9 cellular contexts compared by ENCODE assay signal in the genomic region with DNA sequence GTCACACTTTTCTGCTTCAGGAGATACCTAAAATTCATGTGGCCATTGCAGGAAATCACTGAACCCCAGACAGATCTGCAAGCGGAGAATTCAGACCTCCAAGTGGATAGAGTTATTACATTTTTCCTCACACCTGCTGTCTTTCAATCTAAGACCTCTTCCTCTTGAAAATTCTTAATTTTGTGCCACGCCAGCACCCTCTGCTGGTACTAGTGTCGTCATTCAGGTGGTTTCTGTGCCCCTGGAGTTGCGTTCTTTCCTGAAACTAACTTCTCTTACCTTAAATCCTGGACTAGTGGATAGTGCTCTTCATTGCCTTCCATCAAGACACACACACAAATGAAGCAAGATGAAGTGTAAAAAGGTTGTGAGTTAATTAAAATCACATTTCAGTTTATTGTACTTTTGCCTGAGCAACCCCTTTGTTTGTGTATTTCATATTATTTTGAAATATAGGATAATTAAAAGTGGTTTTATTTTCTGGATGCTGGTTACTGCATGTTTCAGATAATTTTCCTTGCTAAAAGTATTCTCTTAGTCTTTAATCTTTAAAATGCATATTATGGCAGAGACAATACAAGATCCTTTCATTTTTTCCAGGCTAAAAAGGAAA. TPM values are rescaled to one million over a fixed set of nuclear protein-coding genes. Genes with fewer than 3 reads are reported as not detected.
DNase-seq lines count a peak whose midpoint lies in the region; ATAC-seq, FAIRE-seq and TF ChIP-seq lines count a peak whose summit lies in the region.
"Had no signal": no experiment of that assay in that cellular context is flagged by ENCODE, and none has a peak within 500 bp of the region (broad histone marks: within the 10 kb centered on the region; RNA-seq: fewer than 3 reads in every experiment).

No MANE protein-coding gene starts in this region.

- CTCF ChIA-PET in A549 (lab: Yijun Ruan, JAX), result interaction anchor here (0.6 to 1.3 kb wide), 10 partner anchors 9 to 1829 kb away, joined by 3 to 9 read pairs (median 3); no protein-coding TSS in a partner anchor
- CTCF ChIA-PET in activated CD8-positive, alpha-beta T cell treated with anti-CD3 and anti-CD28 coated beads, Interleukin-2, amount 10 ng/mL, durations not matched to agents 7 days and 5 days (lab: Charles Lee), result interaction anchor here (1.0 kb wide), 1 partner anchor 8 kb away, joined by 3 read pairs; no protein-coding TSS in a partner anchor

- H3K9me3 ChIP-seq in A549 (0 out of 3 replicates have a peak, but pooled peaks cover 4% of the 10 kb centered on the region), testis (no peaks in the 10 kb centered on the region), ascending aorta (no peaks in the 10 kb centered on the region)

- no peak for TF ChIP-seq EP300 in A549 (IDR thresholded peaks at IDR 0.05)

- no peaks in the 10 kb centered on the region for H3K27me3 ChIP-seq in testis
- H3K27me3 ChIP-seq in ascending aorta, result peaks cover 10% of the 10 kb centered on the region

- no peak overlapping the region for H3K27ac ChIP-seq in A549
- H3K27ac ChIP-seq in testis, result no peak overlapping the region
- H3K27ac ChIP-seq in ascending aorta, result no peak overlapping the region

- no peaks in the 10 kb centered on the region for H3K9me3 Mint-ChIP-seq in activated CD8-positive, alpha-beta T cell treated with anti-CD3 and anti-CD28 coated beads, Interleukin-2, amount 10 ng/mL, durations not matched to agents 7 days and 5 days (ENCODE audit: insufficient read depth)
- H3K9me3 Mint-ChIP-seq: dendritic cell treated with granulocyte-macrophage colony-stimulating factor and Interleukin-4, amounts not matched to agents 40 ng/mL and 50 ng/mL, for 4 days had no signal

- WGBS in A549 (ENCODE audit: missing lambda C conversion rate), result 8% methylated on average over 4 of the region's 4 CpGs
- 18 to 19% methylated on average over 4 of the region's 4 CpGs for WGBS in testis, 2 donors

- DNase-seq in A549 (ENCODE audit: low read depth in 1 of 2, low spot score in 1 of 2) (peak; percentile 30 to 62), GM18507 (ENCODE audit: extremely low spot score, insufficient read length, low read depth) (no peak), NCI-H2227 treated with DMSO at 0.1 percent for 48 hours (lab: John Stamatoyannopoulos, UW) (peak; percentile 55), iPS-NIHi11 (ENCODE audit: low spot score) (peak; percentile 39), testis (peak; percentile 31), ascending aorta (ENCODE audit: low spot score in 2 of 2) (no peak)
- DNase-seq in activated CD8-positive, alpha-beta T cell treated with anti-CD3 and anti-CD28 coated beads, Interleukin-2, amount 10 ng/mL, durations not matched to agents 7 days and 5 days, result peak; percentile 58

- peak; percentile 65 for TF ChIP-seq CTCF in A549 (IDR thresholded peaks at IDR 0.05)
- peak in 1 of 3 experiments; percentile 21 for TF ChIP-seq CTCF in testis (IDR thresholded peaks at IDR 0.05)
- peak in 1 of 3 experiments; percentile 4 for TF ChIP-seq CTCF in ascending aorta (IDR thresholded peaks at IDR 0.05)

- FAIRE-seq in A549 (lab: Jason Lieb, UNC) (no peak), GM18507 (lab: Jason Lieb, UNC) (peak; percentile 78)

- intact Hi-C loops in testis (cut with DNase I; ENCODE audit: low total_unique reads), result no loop called here
- intact Hi-C loops in ascending aorta (cut with DNase I), result no loop called here

- H3K36me3 Mint-ChIP-seq in activated CD8-positive, alpha-beta T cell treated with anti-CD3 and anti-CD28 coated beads, Interleukin-2, amount 10 ng/mL, durations not matched to agents 7 days and 5 days (ENCODE audit: low read depth), result no peaks in the 10 kb centered on the region

- H3K4me1 Mint-ChIP-seq in activated CD8-positive, alpha-beta T cell treated with anti-CD3 and anti-CD28 coated beads, Interleukin-2, amount 10 ng/mL, durations not matched to agents 7 days and 5 days (ENCODE audit: low read depth), result peaks cover 7% of the 10 kb centered on the region

- no peak overlapping the region for H3K27ac Mint-ChIP-seq in activated CD8-positive, alpha-beta T cell treated with anti-CD3 and anti-CD28 coated beads, Interleukin-2, amount 10 ng/mL, durations not matched to agents 7 days and 5 days
- H3K27ac Mint-ChIP-seq: dendritic cell treated with granulocyte-macrophage colony-stimulating factor and Interleukin-4, amounts not matched to agents 40 ng/mL and 50 ng/mL, for 4 days had no signal

- no peak overlapping the region for H3K4me3 Mint-ChIP-seq in activated CD8-positive, alpha-beta T cell treated with anti-CD3 and anti-CD28 coated beads, Interleukin-2, amount 10 ng/mL, durations not matched to agents 7 days and 5 days
- H3K4me3 Mint-ChIP-seq: dendritic cell treated with granulocyte-macrophage colony-stimulating factor and Interleukin-4, amounts not matched to agents 40 ng/mL and 50 ng/mL, for 4 days had no signal

- H3K27me3 Mint-ChIP-seq in activated CD8-positive, alpha-beta T cell treated with anti-CD3 and anti-CD28 coated beads, Interleukin-2, amount 10 ng/mL, durations not matched to agents 7 days and 5 days (ENCODE audit: low read depth), result peaks cover 55% of the 10 kb centered on the region

- POLR2A ChIA-PET in A549 (lab: Yijun Ruan, JAX), result no interaction called here
- POLR2A ChIA-PET in activated CD8-positive, alpha-beta T cell treated with anti-CD3 and anti-CD28 coated beads, Interleukin-2, amount 10 ng/mL, durations not matched to agents 7 days and 5 days (lab: Charles Lee), result no interaction called here

- H3K36me3 ChIP-seq in testis (ENCODE audit: low read depth, missing control alignments) (no peaks in the 10 kb centered on the region), ascending aorta (no peaks in the 10 kb centered on the region)

- TF ChIP-seq RAD21 in A549 (conservative IDR thresholded peaks at IDR 0.05 in 1 of 2, IDR thresholded peaks at IDR 0.05 in 1 of 2), result peak; percentile 65 to 72

- TF ChIP-seq POLR2A in A549 (IDR thresholded peaks at IDR 0.05; ENCODE audit: low read length) (no peak), testis (IDR thresholded peaks at IDR 0.05) (no peak)

- H3K4me3 ChIP-seq in A549 (no peak overlapping the region), testis (no peak overlapping the region), ascending aorta (no peak overlapping the region)

- ATAC-seq in A549, result peak; percentile 20 to 52; a peak in 3 of 6 replicates
- ATAC-seq in activated CD8-positive, alpha-beta T cell treated with anti-CD3 and anti-CD28 coated beads, Interleukin-2, amount 10 ng/mL, durations not matched to agents 7 days and 5 days, result no peak
- no peak for ATAC-seq in HG02642 (IDR thresholded peaks at IDR 0.05; ENCODE audit: poor library complexity, unreplicated experiment)

- no peak overlapping the region for H3K4me2 ChIP-seq in A549

- H3K4me1 ChIP-seq in A549 (peaks cover 7% of the 10 kb centered on the region; the same call in 1 of the 3 replicates), testis (peaks cover 17% of the 10 kb centered on the region), ascending aorta (peaks cover 8 to 12% of the 10 kb centered on the region in 2 donors)

TF ChIP-seq in A549, 52 proteins besides CTCF, POLR2A, EP300 and RAD21:
- TF ChIP-seq SMC3 (IDR thresholded peaks at IDR 0.05) (peak; percentile 59), HEYL (CRISPR knock-in tag; IDR thresholded peaks at IDR 0.05) (no peak)

RNA-seq across cellular contexts. Expression of gene DNER, which starts 1.6 kb away (rescaled TPM):
- polyA plus RNA-seq in A549 (2011; rRNA removed) (0.34 and 0.45 TPM in 2 replicates), A549 (2017; fragmentation: RNase III; extraction: RNeasy Plus Mini Kit Qiagen cat#74134 plus additional on column Dnase treatment) (2.5 to 4.2 TPM (median 3.8 TPM) in 3 replicates), testis (ENCODE audit: insufficient read depth, low read depth, low replicate concordance) (2.9 TPM)
- polyA plus RNA-seq in A549 (2012; cell fraction: cytosol; rRNA removed), result 0.36 and 0.40 TPM in 2 replicates
- 0.68 and 0.91 TPM in 2 replicates for polyA plus RNA-seq in A549 (2012; cell fraction: nucleus; rRNA removed)
- polyA minus RNA-seq in A549 (2011; rRNA and poly(A)+ RNA removed), result 0.73 and 0.74 TPM in 2 replicates
- total RNA-seq in activated CD8-positive, alpha-beta T cell treated with anti-CD3 and anti-CD28 coated beads, Interleukin-2, amount 10 ng/mL, durations not matched to agents 7 days and 5 days, result not detected
- total RNA-seq in testis (1 to 10 TPM; 2.0 to 4.8 TPM), ascending aorta (1.2 TPM)

Comparison
In these comparisons a context has a peak if more than half of its experiments do, and no peak if none do; other contexts are left out.
1. ATAC-seq: peak in A549 (2 of 2); none in activated CD8-positive, alpha-beta T cell treated with anti-CD3 and anti-CD28 coated beads, Interleukin-2, amount 10 ng/mL, durations not matched to agents 7 days and 5 days (single experiment) and HG02642 (single experiment).
2. DNase-seq: peak in A549 (2 of 2), NCI-H2227 treated with DMSO at 0.1 percent for 48 hours (single experiment), activated CD8-positive, alpha-beta T cell treated with anti-CD3 and anti-CD28 coated beads, Interleukin-2, amount 10 ng/mL, durations not matched to agents 7 days and 5 days (single experiment), iPS-NIHi11 (single experiment) and testis (single experiment); none in GM18507 (single experiment) and ascending aorta (0 of 2).